In the genomic region with DNA sequence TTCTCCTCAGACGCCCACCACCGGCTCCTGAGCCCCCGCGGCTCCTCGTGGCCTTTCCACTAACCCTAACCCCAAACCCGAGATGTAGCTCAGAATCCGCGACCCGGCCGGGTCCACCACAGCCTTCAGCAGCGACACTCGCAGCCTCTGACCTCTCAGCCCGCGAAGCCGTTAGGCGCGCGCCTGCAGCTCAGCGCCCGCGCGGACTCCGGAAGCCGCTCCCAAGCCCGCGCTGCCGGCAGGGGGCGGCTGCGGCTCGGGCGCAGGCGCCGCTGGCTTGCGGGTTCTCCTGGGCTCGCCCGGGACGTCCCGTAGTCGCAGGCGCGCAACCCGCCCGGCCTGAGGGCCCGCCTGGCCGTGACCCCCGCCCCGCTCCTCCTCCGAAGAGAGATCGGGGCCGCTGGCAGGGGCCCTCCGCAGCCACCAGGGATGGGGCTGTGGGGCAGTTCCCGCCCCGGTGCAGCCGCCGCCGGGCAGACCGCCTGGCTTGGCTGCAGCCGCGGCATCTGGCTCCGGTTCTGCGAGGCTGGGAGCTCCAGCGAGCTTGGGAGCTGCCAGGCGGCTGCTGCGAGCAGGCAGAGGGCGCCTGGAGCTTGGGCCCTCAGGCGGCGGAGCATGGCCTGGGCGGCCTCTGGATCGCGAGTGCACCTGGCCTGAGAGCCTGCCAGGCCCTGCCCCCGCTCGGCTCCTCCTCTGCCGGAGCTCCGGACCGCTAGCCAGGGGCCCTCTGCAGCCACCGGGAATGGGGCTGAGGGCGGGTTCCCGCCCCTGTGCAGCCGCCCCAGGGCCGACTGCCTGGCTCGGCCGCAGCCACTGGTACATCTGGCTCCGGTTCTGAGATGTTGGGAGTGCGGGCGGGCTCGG, we compare ENCODE assay signal across 1 cellular context.
TF ChIP-seq lines count a peak whose summit lies in the region.

No MANE protein-coding gene starts in this region.

TF ChIP-seq in K562, 482 proteins besides CTCF, POLR2A, EP300 and RAD21 (continued from another document and continues in another):
- TF ChIP-seq, protein P1, sequence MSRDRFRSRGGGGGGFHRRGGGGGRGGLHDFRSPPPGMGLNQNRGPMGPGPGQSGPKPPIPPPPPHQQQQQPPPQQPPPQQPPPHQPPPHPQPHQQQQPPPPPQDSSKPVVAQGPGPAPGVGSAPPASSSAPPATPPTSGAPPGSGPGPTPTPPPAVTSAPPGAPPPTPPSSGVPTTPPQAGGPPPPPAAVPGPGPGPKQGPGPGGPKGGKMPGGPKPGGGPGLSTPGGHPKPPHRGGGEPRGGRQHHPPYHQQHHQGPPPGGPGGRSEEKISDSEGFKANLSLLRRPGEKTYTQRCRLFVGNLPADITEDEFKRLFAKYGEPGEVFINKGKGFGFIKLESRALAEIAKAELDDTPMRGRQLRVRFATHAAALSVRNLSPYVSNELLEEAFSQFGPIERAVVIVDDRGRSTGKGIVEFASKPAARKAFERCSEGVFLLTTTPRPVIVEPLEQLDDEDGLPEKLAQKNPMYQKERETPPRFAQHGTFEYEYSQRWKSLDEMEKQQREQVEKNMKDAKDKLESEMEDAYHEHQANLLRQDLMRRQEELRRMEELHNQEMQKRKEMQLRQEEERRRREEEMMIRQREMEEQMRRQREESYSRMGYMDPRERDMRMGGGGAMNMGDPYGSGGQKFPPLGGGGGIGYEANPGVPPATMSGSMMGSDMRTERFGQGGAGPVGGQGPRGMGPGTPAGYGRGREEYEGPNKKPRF (IDR thresholded peaks at IDR 0.05; ENCODE audit: low read depth, low read length), result no peak
- TF ChIP-seq, protein P2, sequence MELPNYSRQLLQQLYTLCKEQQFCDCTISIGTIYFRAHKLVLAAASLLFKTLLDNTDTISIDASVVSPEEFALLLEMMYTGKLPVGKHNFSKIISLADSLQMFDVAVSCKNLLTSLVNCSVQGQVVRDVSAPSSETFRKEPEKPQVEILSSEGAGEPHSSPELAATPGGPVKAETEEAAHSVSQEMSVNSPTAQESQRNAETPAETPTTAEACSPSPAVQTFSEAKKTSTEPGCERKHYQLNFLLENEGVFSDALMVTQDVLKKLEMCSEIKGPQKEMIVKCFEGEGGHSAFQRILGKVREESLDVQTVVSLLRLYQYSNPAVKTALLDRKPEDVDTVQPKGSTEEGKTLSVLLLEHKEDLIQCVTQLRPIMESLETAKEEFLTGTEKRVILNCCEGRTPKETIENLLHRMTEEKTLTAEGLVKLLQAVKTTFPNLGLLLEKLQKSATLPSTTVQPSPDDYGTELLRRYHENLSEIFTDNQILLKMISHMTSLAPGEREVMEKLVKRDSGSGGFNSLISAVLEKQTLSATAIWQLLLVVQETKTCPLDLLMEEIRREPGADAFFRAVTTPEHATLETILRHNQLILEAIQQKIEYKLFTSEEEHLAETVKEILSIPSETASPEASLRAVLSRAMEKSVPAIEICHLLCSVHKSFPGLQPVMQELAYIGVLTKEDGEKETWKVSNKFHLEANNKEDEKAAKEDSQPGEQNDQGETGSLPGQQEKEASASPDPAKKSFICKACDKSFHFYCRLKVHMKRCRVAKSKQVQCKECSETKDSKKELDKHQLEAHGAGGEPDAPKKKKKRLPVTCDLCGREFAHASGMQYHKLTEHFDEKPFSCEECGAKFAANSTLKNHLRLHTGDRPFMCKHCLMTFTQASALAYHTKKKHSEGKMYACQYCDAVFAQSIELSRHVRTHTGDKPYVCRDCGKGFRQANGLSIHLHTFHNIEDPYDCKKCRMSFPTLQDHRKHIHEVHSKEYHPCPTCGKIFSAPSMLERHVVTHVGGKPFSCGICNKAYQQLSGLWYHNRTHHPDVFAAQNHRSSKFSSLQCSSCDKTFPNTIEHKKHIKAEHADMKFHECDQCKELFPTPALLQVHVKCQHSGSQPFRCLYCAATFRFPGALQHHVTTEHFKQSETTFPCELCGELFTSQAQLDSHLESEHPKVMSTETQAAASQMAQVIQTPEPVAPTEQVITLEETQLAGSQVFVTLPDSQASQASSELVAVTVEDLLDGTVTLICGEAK (IDR thresholded peaks at IDR 0.05), result no peak
- TF ChIP-seq, protein P2 (CRISPR knock-in tag; IDR thresholded peaks at IDR 0.05), result no peak
- TF ChIP-seq NR2F6 (CRISPR knock-in tag; IDR thresholded peaks at IDR 0.05) (no peak), NONO (IDR thresholded peaks at IDR 0.05; ENCODE audit: low read depth in 2 of 2, low read length in 1 of 2) (peak; percentile 73 to 91), ZNF79 (CRISPR knock-in tag; IDR thresholded peaks at IDR 0.05; ENCODE audit: low read depth) (no peak), TFAM (CRISPR knock-in tag; conservative IDR thresholded peaks at IDR 0.05) (no peak), MAFG (tag; conservative IDR thresholded peaks at IDR 0.05) (no peak), ZNF197 (CRISPR knock-in tag; IDR thresholded peaks at IDR 0.05; ENCODE audit: low read depth) (0 out of 2 replicates have a peak, but pooled peaks have one; percentile 25), ZNF696 (CRISPR knock-in tag; conservative IDR thresholded peaks at IDR 0.05) (no peak), ZNF766 (CRISPR knock-in tag; conservative IDR thresholded peaks at IDR 0.05) (no peak), ZNF140 (CRISPR knock-in tag; IDR thresholded peaks at IDR 0.05) (no peak), PTTG1 (tag; IDR thresholded peaks at IDR 0.05; ENCODE audit: low read depth) (no peak), ZKSCAN1 (IDR thresholded peaks at IDR 0.05; ENCODE audit: low read depth, low read length) (peak; percentile 33; the same call in 1 of the 2 replicates), THRAP3 (IDR thresholded peaks at IDR 0.05; ENCODE audit: borderline replicate concordance) (no peak), ZNF175 (CRISPR knock-in tag; IDR thresholded peaks at IDR 0.05; ENCODE audit: low read depth) (no peak), NCOA6 (IDR thresholded peaks at IDR 0.05) (no peak), YY1 (IDR thresholded peaks at IDR 0.05; ENCODE audit: borderline replicate concordance in 1 of 3, control insufficient read depth in 1 of 3, extremely low read depth in 1 of 3, insufficient read depth in 3 of 3, insufficient read length in 1 of 3, insufficient replicate concordance in 2 of 3, low read depth in 1 of 3, low read length in 2 of 3) (peak in 2 of 3 experiments; percentile 56 to 61), KAT8 (IDR thresholded peaks at IDR 0.05; ENCODE audit: low read depth) (no peak), NRF1 (conservative IDR thresholded peaks at IDR 0.05 in 1 of 2, IDR thresholded peaks at IDR 0.05 in 1 of 2) (peak; percentile 80 to 81; a peak in 2 of 4 replicates), ZZZ3 (IDR thresholded peaks at IDR 0.05) (no peak), YBX1 (IDR thresholded peaks at IDR 0.05) (no peak)
- TF ChIP-seq, protein P3, sequence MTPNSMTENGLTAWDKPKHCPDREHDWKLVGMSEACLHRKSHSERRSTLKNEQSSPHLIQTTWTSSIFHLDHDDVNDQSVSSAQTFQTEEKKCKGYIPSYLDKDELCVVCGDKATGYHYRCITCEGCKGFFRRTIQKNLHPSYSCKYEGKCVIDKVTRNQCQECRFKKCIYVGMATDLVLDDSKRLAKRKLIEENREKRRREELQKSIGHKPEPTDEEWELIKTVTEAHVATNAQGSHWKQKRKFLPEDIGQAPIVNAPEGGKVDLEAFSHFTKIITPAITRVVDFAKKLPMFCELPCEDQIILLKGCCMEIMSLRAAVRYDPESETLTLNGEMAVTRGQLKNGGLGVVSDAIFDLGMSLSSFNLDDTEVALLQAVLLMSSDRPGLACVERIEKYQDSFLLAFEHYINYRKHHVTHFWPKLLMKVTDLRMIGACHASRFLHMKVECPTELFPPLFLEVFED (CRISPR knock-in tag; conservative IDR thresholded peaks at IDR 0.05), result no peak
- TF ChIP-seq, protein P4, sequence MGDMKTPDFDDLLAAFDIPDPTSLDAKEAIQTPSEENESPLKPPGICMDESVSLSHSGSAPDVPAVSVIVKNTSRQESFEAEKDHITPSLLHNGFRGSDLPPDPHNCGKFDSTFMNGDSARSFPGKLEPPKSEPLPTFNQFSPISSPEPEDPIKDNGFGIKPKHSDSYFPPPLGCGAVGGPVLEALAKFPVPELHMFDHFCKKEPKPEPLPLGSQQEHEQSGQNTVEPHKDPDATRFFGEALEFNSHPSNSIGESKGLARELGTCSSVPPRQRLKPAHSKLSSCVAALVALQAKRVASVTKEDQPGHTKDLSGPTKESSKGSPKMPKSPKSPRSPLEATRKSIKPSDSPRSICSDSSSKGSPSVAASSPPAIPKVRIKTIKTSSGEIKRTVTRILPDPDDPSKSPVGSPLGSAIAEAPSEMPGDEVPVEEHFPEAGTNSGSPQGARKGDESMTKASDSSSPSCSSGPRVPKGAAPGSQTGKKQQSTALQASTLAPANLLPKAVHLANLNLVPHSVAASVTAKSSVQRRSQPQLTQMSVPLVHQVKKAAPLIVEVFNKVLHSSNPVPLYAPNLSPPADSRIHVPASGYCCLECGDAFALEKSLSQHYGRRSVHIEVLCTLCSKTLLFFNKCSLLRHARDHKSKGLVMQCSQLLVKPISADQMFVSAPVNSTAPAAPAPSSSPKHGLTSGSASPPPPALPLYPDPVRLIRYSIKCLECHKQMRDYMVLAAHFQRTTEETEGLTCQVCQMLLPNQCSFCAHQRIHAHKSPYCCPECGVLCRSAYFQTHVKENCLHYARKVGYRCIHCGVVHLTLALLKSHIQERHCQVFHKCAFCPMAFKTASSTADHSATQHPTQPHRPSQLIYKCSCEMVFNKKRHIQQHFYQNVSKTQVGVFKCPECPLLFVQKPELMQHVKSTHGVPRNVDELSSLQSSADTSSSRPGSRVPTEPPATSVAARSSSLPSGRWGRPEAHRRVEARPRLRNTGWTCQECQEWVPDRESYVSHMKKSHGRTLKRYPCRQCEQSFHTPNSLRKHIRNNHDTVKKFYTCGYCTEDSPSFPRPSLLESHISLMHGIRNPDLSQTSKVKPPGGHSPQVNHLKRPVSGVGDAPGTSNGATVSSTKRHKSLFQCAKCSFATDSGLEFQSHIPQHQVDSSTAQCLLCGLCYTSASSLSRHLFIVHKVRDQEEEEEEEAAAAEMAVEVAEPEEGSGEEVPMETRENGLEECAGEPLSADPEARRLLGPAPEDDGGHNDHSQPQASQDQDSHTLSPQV (IDR thresholded peaks at IDR 0.05), result 0 out of 2 replicates have a peak, but pooled peaks have one; percentile 59
- TF ChIP-seq, protein P5, sequence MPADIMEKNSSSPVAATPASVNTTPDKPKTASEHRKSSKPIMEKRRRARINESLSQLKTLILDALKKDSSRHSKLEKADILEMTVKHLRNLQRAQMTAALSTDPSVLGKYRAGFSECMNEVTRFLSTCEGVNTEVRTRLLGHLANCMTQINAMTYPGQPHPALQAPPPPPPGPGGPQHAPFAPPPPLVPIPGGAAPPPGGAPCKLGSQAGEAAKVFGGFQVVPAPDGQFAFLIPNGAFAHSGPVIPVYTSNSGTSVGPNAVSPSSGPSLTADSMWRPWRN (IDR thresholded peaks at IDR 0.05; ENCODE audit: low read depth), result no peak
- TF ChIP-seq, protein P6, sequence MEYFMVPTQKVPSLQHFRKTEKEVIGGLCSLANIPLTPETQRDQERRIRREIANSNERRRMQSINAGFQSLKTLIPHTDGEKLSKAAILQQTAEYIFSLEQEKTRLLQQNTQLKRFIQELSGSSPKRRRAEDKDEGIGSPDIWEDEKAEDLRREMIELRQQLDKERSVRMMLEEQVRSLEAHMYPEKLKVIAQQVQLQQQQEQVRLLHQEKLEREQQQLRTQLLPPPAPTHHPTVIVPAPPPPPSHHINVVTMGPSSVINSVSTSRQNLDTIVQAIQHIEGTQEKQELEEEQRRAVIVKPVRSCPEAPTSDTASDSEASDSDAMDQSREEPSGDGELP (CRISPR knock-in tag; IDR thresholded peaks at IDR 0.05; ENCODE audit: borderline replicate concordance), result peak; percentile 66
- TF ChIP-seq, protein P7, sequence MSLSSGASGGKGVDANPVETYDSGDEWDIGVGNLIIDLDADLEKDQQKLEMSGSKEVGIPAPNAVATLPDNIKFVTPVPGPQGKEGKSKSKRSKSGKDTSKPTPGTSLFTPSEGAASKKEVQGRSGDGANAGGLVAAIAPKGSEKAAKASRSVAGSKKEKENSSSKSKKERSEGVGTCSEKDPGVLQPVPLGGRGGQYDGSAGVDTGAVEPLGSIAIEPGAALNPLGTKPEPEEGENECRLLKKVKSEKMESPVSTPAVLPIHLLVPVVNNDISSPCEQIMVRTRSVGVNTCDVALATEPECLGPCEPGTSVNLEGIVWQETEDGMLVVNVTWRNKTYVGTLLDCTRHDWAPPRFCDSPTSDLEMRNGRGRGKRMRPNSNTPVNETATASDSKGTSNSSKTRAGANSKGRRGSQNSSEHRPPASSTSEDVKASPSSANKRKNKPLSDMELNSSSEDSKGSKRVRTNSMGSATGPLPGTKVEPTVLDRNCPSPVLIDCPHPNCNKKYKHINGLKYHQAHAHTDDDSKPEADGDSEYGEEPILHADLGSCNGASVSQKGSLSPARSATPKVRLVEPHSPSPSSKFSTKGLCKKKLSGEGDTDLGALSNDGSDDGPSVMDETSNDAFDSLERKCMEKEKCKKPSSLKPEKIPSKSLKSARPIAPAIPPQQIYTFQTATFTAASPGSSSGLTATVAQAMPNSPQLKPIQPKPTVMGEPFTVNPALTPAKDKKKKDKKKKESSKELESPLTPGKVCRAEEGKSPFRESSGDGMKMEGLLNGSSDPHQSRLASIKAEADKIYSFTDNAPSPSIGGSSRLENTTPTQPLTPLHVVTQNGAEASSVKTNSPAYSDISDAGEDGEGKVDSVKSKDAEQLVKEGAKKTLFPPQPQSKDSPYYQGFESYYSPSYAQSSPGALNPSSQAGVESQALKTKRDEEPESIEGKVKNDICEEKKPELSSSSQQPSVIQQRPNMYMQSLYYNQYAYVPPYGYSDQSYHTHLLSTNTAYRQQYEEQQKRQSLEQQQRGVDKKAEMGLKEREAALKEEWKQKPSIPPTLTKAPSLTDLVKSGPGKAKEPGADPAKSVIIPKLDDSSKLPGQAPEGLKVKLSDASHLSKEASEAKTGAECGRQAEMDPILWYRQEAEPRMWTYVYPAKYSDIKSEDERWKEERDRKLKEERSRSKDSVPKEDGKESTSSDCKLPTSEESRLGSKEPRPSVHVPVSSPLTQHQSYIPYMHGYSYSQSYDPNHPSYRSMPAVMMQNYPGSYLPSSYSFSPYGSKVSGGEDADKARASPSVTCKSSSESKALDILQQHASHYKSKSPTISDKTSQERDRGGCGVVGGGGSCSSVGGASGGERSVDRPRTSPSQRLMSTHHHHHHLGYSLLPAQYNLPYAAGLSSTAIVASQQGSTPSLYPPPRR (CRISPR knock-in tag; IDR thresholded peaks at IDR 0.05; ENCODE audit: borderline replicate concordance), result peak; percentile 76; the same call in 1 of the 2 replicates
